8 cellular contexts compared by ENCODE assay signal in the genomic region with DNA sequence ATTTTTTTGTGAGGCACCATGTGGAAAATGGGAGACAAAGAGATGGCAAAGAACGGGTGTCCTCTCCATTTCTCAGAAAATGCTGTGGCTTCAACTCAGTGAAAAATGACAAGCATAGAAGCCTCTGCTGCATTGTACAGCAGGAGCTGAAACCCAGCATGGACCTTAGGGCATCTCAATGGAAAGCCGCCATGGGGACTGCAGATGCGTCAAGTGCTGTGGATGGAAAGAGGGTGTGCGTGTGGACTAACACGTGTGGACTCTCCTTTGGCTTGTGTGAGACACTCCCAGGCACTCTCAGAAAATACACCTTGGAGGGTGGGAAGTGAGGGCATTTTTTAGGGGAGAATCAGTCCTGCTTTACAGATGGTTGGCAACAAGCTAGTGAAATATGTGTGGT. TPM values are rescaled to one million over a fixed set of nuclear protein-coding genes. Genes with fewer than 3 reads are reported as not detected.
A peak's percentile ranks its signal among the peaks of the same experiment; 100 is the strongest.
DNase-seq lines count a peak whose midpoint lies in the region; ATAC-seq, FAIRE-seq and TF ChIP-seq lines count a peak whose summit lies in the region.
"Had no signal": no experiment of that assay in that cellular context is flagged by ENCODE, and none has a peak within 500 bp of the region (broad histone marks: within the 10 kb centered on the region; RNA-seq: fewer than 3 reads in every experiment).

No MANE protein-coding gene starts in this region.

- H3K9me2 ChIP-seq in HCT116 (ENCODE audit: insufficient read depth): no peaks in the 10 kb centered on the region

- BruUV-seq in HCT116 (replicated peaks; lab: Mats Ljungman, UMichigan): no TSS peak

- H3K4me1 Mint-ChIP-seq in T-helper 17 cell (peaks cover 42% of the 10 kb centered on the region), glutamatergic neuron (ENCODE audit: low read depth, unreplicated experiment) (peaks cover 27% of the 10 kb centered on the region)

- POLR2A ChIA-PET in HCT116 (lab: Charles Lee): interaction anchor here (0.7 to 1.4 kb wide), 3 partner anchors 8 to 94 kb away, joined by 3 to 4 read pairs (median 3); a partner anchor contains a TSS

- H3K36me3 ChIP-seq in HCT116 (ENCODE audit: control insufficient read depth in 1 of 2, insufficient read depth in 2 of 2, low read length in 2 of 2) (no peaks in the 10 kb centered on the region; a peak in 1 of 4 replicates), small intestine (ENCODE audit: control insufficient read depth in 2 of 2, insufficient read depth in 2 of 2, low read length in 2 of 2) (no peaks in the 10 kb centered on the region)

- H3K4me3 ChIP-seq in HCT116 (replicated peaks in 1 of 2; ENCODE audit: low read depth in 1 of 2, low read length in 2 of 2) (no peak overlapping the region; a peak in 1 of 4 replicates), small intestine (ENCODE audit: low read depth in 1 of 2, low read length in 2 of 2) (no peak overlapping the region)

- peaks cover 25 to 36% of the 10 kb centered on the region in 2 experiments for H3K4me1 ChIP-seq in HCT116 (ENCODE audit: control insufficient read depth in 1 of 2, insufficient read depth in 2 of 2, low read length in 2 of 2)
- H3K4me1 ChIP-seq in small intestine (ENCODE audit: control insufficient read depth in 2 of 2, insufficient read depth in 1 of 2, low read depth in 1 of 2, low read length in 1 of 2): peaks cover 11 to 12% of the 10 kb centered on the region in 2 donors

- no peak for TF ChIP-seq RAD21 in HCT116 (IDR thresholded peaks at IDR 0.05; ENCODE audit: low read depth)

- H3K27me3 ChIP-seq in HCT116 (ENCODE audit: insufficient read depth, low read length): no peaks in the 10 kb centered on the region
- no peaks in the 10 kb centered on the region for H3K27me3 ChIP-seq in small intestine (ENCODE audit: control insufficient read depth in 2 of 2, insufficient read depth in 2 of 2, low read length in 2 of 2)

- H3K4me2 ChIP-seq in HCT116 (ENCODE audit: low read length): peak overlapping the region; percentile 89

- H3K9me3 ChIP-seq in HCT116 (ENCODE audit: control insufficient read depth in 1 of 2, insufficient read depth in 1 of 2, low read depth in 1 of 2, low read length in 2 of 2) (no peaks in the 10 kb centered on the region), T-helper 17 cell (ENCODE audit: control insufficient read depth, low read length, poor library complexity, severe bottlenecking) (no peaks in the 10 kb centered on the region), small intestine (ENCODE audit: control insufficient read depth, low read depth) (no peaks in the 10 kb centered on the region)

- DNase-seq in HCT116 (ENCODE audit: low read depth, low spot score) (no peak), T-helper 17 cell (no peak), glutamatergic neuron (no peak), small intestine (no peak), GM03348 (ENCODE audit: low spot score) (no peak), GM20000 (ENCODE audit: low spot score) (no peak)

- ATAC-seq in HCT116 (no peak), T-helper 17 cell (no peak), GM21786 (IDR thresholded peaks at IDR 0.05; ENCODE audit: unreplicated experiment) (no peak)
- ATAC-seq: Panc1 had no signal

- H3K9me3 Mint-ChIP-seq in glutamatergic neuron (ENCODE audit: unreplicated experiment): peaks cover 10% of the 10 kb centered on the region

- RAD21 ChIA-PET in HCT116 (lab: Charles Lee; ENCODE audit: low non-redundant PET in 1 of 2, low total read pairs in 2 of 2, uncharacterized antibody in 2 of 2, unreplicated experiment in 2 of 2): interaction anchor here in 1 of 2 experiments (0.7 kb wide), 1 partner anchor 91 kb away, joined by 5 read pairs; no protein-coding TSS in a partner anchor

- H3K27me3 Mint-ChIP-seq in T-helper 17 cell (no peaks in the 10 kb centered on the region), glutamatergic neuron (ENCODE audit: unreplicated experiment) (peaks cover 15% of the 10 kb centered on the region)

- H4K20me1 ChIP-seq in HCT116 (ENCODE audit: insufficient read depth): no peaks in the 10 kb centered on the region

- H2AFZ ChIP-seq in HCT116 (ENCODE audit: low read depth, low read length, poor library complexity, severe bottlenecking): peak overlapping the region; percentile 87

- intact Hi-C loops in HCT116 (cut with micrococcal nuclease): loop anchor here (5.0 kb wide), 1 partner anchor 92 kb away; a partner anchor contains a TSS

- H3K36me3 Mint-ChIP-seq in T-helper 17 cell (ENCODE audit: low read depth): peaks cover 9% of the 10 kb centered on the region
- no peaks in the 10 kb centered on the region for H3K36me3 Mint-ChIP-seq in glutamatergic neuron (ENCODE audit: unreplicated experiment)

- peak overlapping the region; percentile 98 for H3K27ac Mint-ChIP-seq in T-helper 17 cell
- H3K27ac Mint-ChIP-seq in glutamatergic neuron (ENCODE audit: unreplicated experiment): peak overlapping the region; percentile 9

- no peak for TF ChIP-seq POLR2A in HCT116 (IDR thresholded peaks at IDR 0.05; ENCODE audit: borderline replicate concordance, extremely low read depth, insufficient read depth, insufficient read length)

- no peaks in the 10 kb centered on the region for H3K79me2 ChIP-seq in HCT116 (ENCODE audit: insufficient read depth, low read length)

- 87 to 92% (median 88%) methylated on average over 5 of the region's 5 CpGs for WGBS in small intestine, 3 donors

- CTCF ChIA-PET in HCT116 (lab: Charles Lee): no interaction called here

- H3K4me3 Mint-ChIP-seq in T-helper 17 cell: peak overlapping the region; percentile 99
- no peak overlapping the region for H3K4me3 Mint-ChIP-seq in glutamatergic neuron (ENCODE audit: unreplicated experiment)

- H3K27ac ChIP-seq in HCT116 (ENCODE audit: low read depth, low read length) (peak overlapping the region; percentile 70), small intestine (ENCODE audit: low read depth in 1 of 2, low read length in 1 of 2) (peak overlapping the region; percentile 93 to 98)

- H3K9ac ChIP-seq in HCT116 (ENCODE audit: low read length): peak overlapping the region; percentile 49

- TF ChIP-seq CTCF in HCT116 (IDR thresholded peaks at IDR 0.05 in 2 of 3, conservative IDR thresholded peaks at IDR 0.05 in 1 of 3; ENCODE audit: borderline replicate concordance in 1 of 3, insufficient read depth in 1 of 3, low read depth in 2 of 3, low read length in 2 of 3) (no peak), glutamatergic neuron (IDR thresholded peaks at IDR 0.05; ENCODE audit: partially characterized antibody, unreplicated experiment) (no peak), GM20000 (IDR thresholded peaks at IDR 0.05; ENCODE audit: extremely low read depth, missing control alignments) (no peak)

- FAIRE-seq in small intestine (lab: Jason Lieb, UNC): no peak

TF ChIP-seq in HCT116, 20 proteins besides CTCF, POLR2A, EP300 and RAD21:
- TF ChIP-seq POLR2AphosphoS5 (IDR thresholded peaks at IDR 0.05; ENCODE audit: low read depth, low read length) (no peak), EZH2 (IDR thresholded peaks at IDR 0.05) (no peak), CEBPB (IDR thresholded peaks at IDR 0.05; ENCODE audit: low read depth) (no peak), SIN3A (IDR thresholded peaks at IDR 0.05; ENCODE audit: low read depth) (no peak), SP1 (IDR thresholded peaks at IDR 0.05; ENCODE audit: low read depth) (no peak), TCF7L2 (IDR thresholded peaks at IDR 0.05; ENCODE audit: borderline replicate concordance, extremely low read depth, insufficient read depth, insufficient read length) (no peak), ZNF274 (IDR thresholded peaks at IDR 0.05; ENCODE audit: low read depth, low read length) (no peak), ELF1 (IDR thresholded peaks at IDR 0.05; ENCODE audit: borderline replicate concordance, low read depth) (no peak), CBX3 (IDR thresholded peaks at IDR 0.05; ENCODE audit: low read depth) (no peak)
- TF ChIP-seq, protein P1, sequence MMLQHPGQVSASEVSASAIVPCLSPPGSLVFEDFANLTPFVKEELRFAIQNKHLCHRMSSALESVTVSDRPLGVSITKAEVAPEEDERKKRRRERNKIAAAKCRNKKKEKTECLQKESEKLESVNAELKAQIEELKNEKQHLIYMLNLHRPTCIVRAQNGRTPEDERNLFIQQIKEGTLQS (IDR thresholded peaks at IDR 0.05): no peak
TF ChIP-seq in HCT116: peak in this region for 0.

RNA-seq across cellular contexts. Expression of a gene that starts 2.2 kb away (rescaled TPM):
- total RNA-seq in HCT116 (2021; ENCODE audit: unreplicated experiment) (29.3 TPM), T-helper 17 cell (10 to 100 TPM; 32.0 to 51.9 TPM), glutamatergic neuron (ENCODE audit: unreplicated experiment) (79.6 TPM)
- 119 and 121 TPM in 2 replicates for polyA plus RNA-seq in HCT116 (2012)
- polyA plus RNA-seq in small intestine: 100 to 1,000 TPM; 166 to 968 (median 721) TPM
